ENCODE assay signal across 9 cellular contexts in genomic region chr5:75330404-75330803, GRCh38.
"Had no signal": no experiment of that assay in that cellular context is flagged by ENCODE, and none has a peak within 500 bp of the region (broad histone marks: within the 10 kb centered on the region; RNA-seq: fewer than 3 reads in every experiment).

No MANE protein-coding gene starts in this region.

- H3K27ac ChIP-seq: GM23248, HL-60 had no signal

- H3K9me3 ChIP-seq: HAP-1 had no signal

- H3K36me3 Mint-ChIP-seq: IgD-negative memory B cell had no signal

- DNase-seq: GM23248, GOT3, H7, HFFc6, KBM-7 had no signal

- H3K27ac Mint-ChIP-seq: HFFc6, IgD-negative memory B cell had no signal

- H3K27me3 Mint-ChIP-seq: IgD-negative memory B cell had no signal

- H3K4me3 ChIP-seq: GM23248, HAP-1 had no signal

- ATAC-seq: HCT116 had no signal

- H3K36me3 ChIP-seq: HAP-1 had no signal

- H3K9ac ChIP-seq: GM23248 had no signal

- H2AFZ ChIP-seq: GM23248 had no signal

- H3K9me3 Mint-ChIP-seq: HFFc6, IgD-negative memory B cell had no signal

- H3K4me3 Mint-ChIP-seq: HFFc6, IgD-negative memory B cell had no signal

- H3K4me1 Mint-ChIP-seq: IgD-negative memory B cell had no signal
